Comparison of ENCODE assay signal across 23 cellular contexts in genomic region chr6:143135797-143136561, GRCh38.
DNase-seq lines count a peak whose midpoint lies in the region; ATAC-seq and TF ChIP-seq lines count a peak whose summit lies in the region.
"Had no signal": no experiment of that assay in that cellular context is flagged by ENCODE, and none has a peak within 500 bp of the region (broad histone marks: within the 10 kb centered on the region; RNA-seq: fewer than 3 reads in every experiment).

No MANE protein-coding gene starts in this region.

- H3K27ac Mint-ChIP-seq in activated T-cell treated with anti-CD3 and anti-CD28 coated beads, Interleukin-2, amount 50 U/mL, for 24 hours, result peak overlapping the region; percentile 85
- H3K27ac Mint-ChIP-seq in activated naive CD8-positive, alpha-beta T cell treated with anti-CD3 and anti-CD28 coated beads, Interleukin-2, amount 50 U/mL, for 24 hours, result peak overlapping the region; percentile 68
- H3K27ac Mint-ChIP-seq in stimulated activated effector memory CD8-positive, alpha-beta T cell treated with anti-CD3 and anti-CD28 coated beads, Interleukin-12 subunit alpha, Interleukin-12 subunit beta, amount 100 ng/mL, for 72 hours, result no peak overlapping the region
- H3K27ac Mint-ChIP-seq in HFFc6, result no peak overlapping the region
- no peak overlapping the region for H3K27ac Mint-ChIP-seq in immature natural killer cell
- H3K27ac Mint-ChIP-seq: B cell, T-helper 17 cell had no signal

- 0 out of 2 replicates have a peak overlapping the region, but pooled peaks have one; percentile 7 for H3K27ac ChIP-seq in DND-41 (ENCODE audit: low read length)
- H3K27ac ChIP-seq: PC-9, SK-N-MC, skin epidermis, uterus had no signal

- peaks cover 49% of the 10 kb centered on the region for H3K4me1 Mint-ChIP-seq in activated T-cell treated with anti-CD3 and anti-CD28 coated beads, Interleukin-2, amount 50 U/mL, for 24 hours (ENCODE audit: low read depth)
- peaks cover 47% of the 10 kb centered on the region for H3K4me1 Mint-ChIP-seq in activated naive CD8-positive, alpha-beta T cell treated with anti-CD3 and anti-CD28 coated beads, Interleukin-2, amount 50 U/mL, for 24 hours
- H3K4me1 Mint-ChIP-seq in stimulated activated effector memory CD8-positive, alpha-beta T cell treated with anti-CD3 and anti-CD28 coated beads, Interleukin-12 subunit alpha, Interleukin-12 subunit beta, amount 100 ng/mL, for 72 hours, result peaks cover 21% of the 10 kb centered on the region
- peaks cover 37% of the 10 kb centered on the region for H3K4me1 Mint-ChIP-seq in HFFc6 (ENCODE audit: low read depth)
- peaks cover 5 to 6% of the 10 kb centered on the region in 2 donors for H3K4me1 Mint-ChIP-seq in immature natural killer cell
- H3K4me1 Mint-ChIP-seq: B cell, neural crest cell had no signal

- no peaks in the 10 kb centered on the region for H3K36me3 ChIP-seq in DND-41 (ENCODE audit: insufficient read depth, low read length)
- H3K36me3 ChIP-seq: uterus had no signal

- H3K27me3 Mint-ChIP-seq in activated T-cell treated with anti-CD3 and anti-CD28 coated beads, Interleukin-2, amount 50 U/mL, for 24 hours, result no peaks in the 10 kb centered on the region
- no peaks in the 10 kb centered on the region for H3K27me3 Mint-ChIP-seq in activated naive CD8-positive, alpha-beta T cell treated with anti-CD3 and anti-CD28 coated beads, Interleukin-2, amount 50 U/mL, for 24 hours
- H3K27me3 Mint-ChIP-seq in HFFc6 (ENCODE audit: insufficient read depth) (no peaks in the 10 kb centered on the region; the same call in 1 of the 2 replicates), immature natural killer cell (ENCODE audit: low read depth in 3 of 3) (peaks cover 0 to 2% (median 0%) of the 10 kb centered on the region in 3 donors)
- H3K27me3 Mint-ChIP-seq: B cell, T-helper 17 cell had no signal

- no peaks in the 10 kb centered on the region for H4K20me1 ChIP-seq in DND-41 (ENCODE audit: insufficient read depth, low read length)

- H3K4me2 ChIP-seq in DND-41 (ENCODE audit: insufficient read depth, low read length), result no peak overlapping the region
- H3K4me2 ChIP-seq: PC-9 had no signal

- no peaks in the 10 kb centered on the region for H3K27me3 ChIP-seq in DND-41 (ENCODE audit: insufficient read depth, low read length, poor library complexity)
- H3K27me3 ChIP-seq: uterus had no signal

- peaks cover 4% of the 10 kb centered on the region for H3K9me3 ChIP-seq in DND-41 (ENCODE audit: insufficient read depth, low read length, severe bottlenecking)
- H3K9me3 ChIP-seq: uterus had no signal

- no peaks in the 10 kb centered on the region for H3K79me2 ChIP-seq in DND-41 (ENCODE audit: insufficient read depth, low read length)

- H3K4me3 ChIP-seq in DND-41 (ENCODE audit: low read depth in 1 of 2, low read length in 2 of 2), result no peak overlapping the region
- H3K4me3 ChIP-seq: PC-9, SK-N-MC, skin epidermis, uterus had no signal

- no peak for ATAC-seq in DND-41 (ENCODE audit: insufficient read depth, low read depth)
- ATAC-seq in activated naive CD8-positive, alpha-beta T cell treated with anti-CD3 and anti-CD28 coated beads, Interleukin-2, amount 50 U/mL, for 24 hours, result no peak
- peak; percentile 50 for ATAC-seq in stimulated activated effector memory CD8-positive, alpha-beta T cell treated with anti-CD3 and anti-CD28 coated beads, Interleukin-12 subunit alpha, Interleukin-12 subunit beta, amount 100 ng/mL, for 72 hours
- ATAC-seq: T-helper 17 cell had no signal

- no peak overlapping the region for H3K9ac ChIP-seq in DND-41 (ENCODE audit: low read depth, low read length)

- H3K9me3 Mint-ChIP-seq in activated T-cell treated with anti-CD3 and anti-CD28 coated beads, Interleukin-2, amount 50 U/mL, for 24 hours, result peaks cover 55% of the 10 kb centered on the region
- peaks cover 51% of the 10 kb centered on the region for H3K9me3 Mint-ChIP-seq in activated naive CD8-positive, alpha-beta T cell treated with anti-CD3 and anti-CD28 coated beads, Interleukin-2, amount 50 U/mL, for 24 hours
- peaks cover 16% of the 10 kb centered on the region for H3K9me3 Mint-ChIP-seq in stimulated activated effector memory CD8-positive, alpha-beta T cell treated with anti-CD3 and anti-CD28 coated beads, Interleukin-12 subunit alpha, Interleukin-12 subunit beta, amount 100 ng/mL, for 72 hours
- H3K9me3 Mint-ChIP-seq in HFFc6, result peaks cover 10% of the 10 kb centered on the region
- H3K9me3 Mint-ChIP-seq in immature natural killer cell, result peaks cover 4 to 8% (median 5%) of the 10 kb centered on the region in 6 donors

- H3K4me1 ChIP-seq in DND-41 (ENCODE audit: insufficient read depth, low read length), result no peaks in the 10 kb centered on the region
- H3K4me1 ChIP-seq: uterus had no signal

- peak overlapping the region; percentile 35 for H3K4me3 Mint-ChIP-seq in activated T-cell treated with anti-CD3 and anti-CD28 coated beads, Interleukin-2, amount 50 U/mL, for 24 hours
- H3K4me3 Mint-ChIP-seq in activated naive CD8-positive, alpha-beta T cell treated with anti-CD3 and anti-CD28 coated beads, Interleukin-2, amount 50 U/mL, for 24 hours, result no peak overlapping the region
- no peak overlapping the region for H3K4me3 Mint-ChIP-seq in stimulated activated effector memory CD8-positive, alpha-beta T cell treated with anti-CD3 and anti-CD28 coated beads, Interleukin-12 subunit alpha, Interleukin-12 subunit beta, amount 100 ng/mL, for 72 hours
- H3K4me3 Mint-ChIP-seq in HFFc6 (no peak overlapping the region), immature natural killer cell (no peak overlapping the region)
- H3K4me3 Mint-ChIP-seq: B cell, neural crest cell, T-helper 17 cell had no signal

- H2AFZ ChIP-seq in DND-41 (ENCODE audit: low read depth, low read length), result no peak overlapping the region
- H2AFZ ChIP-seq: PC-9 had no signal

- DNase-seq in activated T-cell treated with anti-CD3 and anti-CD28 coated beads, Interleukin-2, amount 50 U/mL, for 24 hours, result no peak
- DNase-seq in activated T-cell treated with anti-CD3 and anti-CD28 coated beads for 4 hours (no peak), DND-41 (no peak), HFFc6 (no peak), immature natural killer cell (no peak)
- DNase-seq in activated naive CD8-positive, alpha-beta T cell treated with anti-CD3 and anti-CD28 coated beads, Interleukin-2, amount 50 U/mL, for 24 hours, result no peak
- no peak for DNase-seq in stimulated activated effector memory CD8-positive, alpha-beta T cell treated with anti-CD3 and anti-CD28 coated beads, Interleukin-12 subunit alpha, Interleukin-12 subunit beta, amount 100 ng/mL, for 72 hours (ENCODE audit: low spot score in 2 of 2)
- no peak for DNase-seq in stimulated activated CD4-positive, alpha-beta T cell treated with anti-CD3 and anti-CD28 coated beads, Interleukin-2, amount 100 ng/mL, for 24 hours
- DNase-seq: ACHN; aorta; effector CD4-positive, alpha-beta T cell; HCEC 1CT; NCI-H146; NCI-H2107; NCI-H345; NCI-H69; PC-9; T-helper 17 cell; uterus had no signal

- TF ChIP-seq CTCF in DND-41 (IDR thresholded peaks at IDR 0.05; ENCODE audit: borderline replicate concordance, extremely low read depth, low read length, poor library complexity, severe bottlenecking), result no peak
- no peak for TF ChIP-seq CTCF in HFFc6 (IDR thresholded peaks at IDR 0.05)

- peaks cover 55% of the 10 kb centered on the region for H3K36me3 Mint-ChIP-seq in activated T-cell treated with anti-CD3 and anti-CD28 coated beads, Interleukin-2, amount 50 U/mL, for 24 hours (ENCODE audit: low read depth)
- H3K36me3 Mint-ChIP-seq in activated naive CD8-positive, alpha-beta T cell treated with anti-CD3 and anti-CD28 coated beads, Interleukin-2, amount 50 U/mL, for 24 hours (ENCODE audit: low read depth), result peaks cover 52% of the 10 kb centered on the region
- H3K36me3 Mint-ChIP-seq in stimulated activated effector memory CD8-positive, alpha-beta T cell treated with anti-CD3 and anti-CD28 coated beads, Interleukin-12 subunit alpha, Interleukin-12 subunit beta, amount 100 ng/mL, for 72 hours, result peaks cover 7% of the 10 kb centered on the region
- peaks cover 49% of the 10 kb centered on the region for H3K36me3 Mint-ChIP-seq in HFFc6 (ENCODE audit: low read depth)
- H3K36me3 Mint-ChIP-seq in immature natural killer cell, result peaks cover 17 to 20% (median 18%) of the 10 kb centered on the region in 3 donors

Comparison
In these comparisons a context has a peak if more than half of its experiments do, and no peak if none do; other contexts are left out.
1. H3K27ac Mint-ChIP-seq: peak in activated T-cell treated with anti-CD3 and anti-CD28 coated beads, Interleukin-2, amount 50 U/mL, for 24 hours (single experiment) and activated naive CD8-positive, alpha-beta T cell treated with anti-CD3 and anti-CD28 coated beads, Interleukin-2, amount 50 U/mL, for 24 hours (single experiment); none in stimulated activated effector memory CD8-positive, alpha-beta T cell treated with anti-CD3 and anti-CD28 coated beads, Interleukin-12 subunit alpha, Interleukin-12 subunit beta, amount 100 ng/mL, for 72 hours (single experiment), HFFc6 (single experiment) and immature natural killer cell (0 of 6).